21 cellular contexts compared by ENCODE assay signal in the genomic region with DNA sequence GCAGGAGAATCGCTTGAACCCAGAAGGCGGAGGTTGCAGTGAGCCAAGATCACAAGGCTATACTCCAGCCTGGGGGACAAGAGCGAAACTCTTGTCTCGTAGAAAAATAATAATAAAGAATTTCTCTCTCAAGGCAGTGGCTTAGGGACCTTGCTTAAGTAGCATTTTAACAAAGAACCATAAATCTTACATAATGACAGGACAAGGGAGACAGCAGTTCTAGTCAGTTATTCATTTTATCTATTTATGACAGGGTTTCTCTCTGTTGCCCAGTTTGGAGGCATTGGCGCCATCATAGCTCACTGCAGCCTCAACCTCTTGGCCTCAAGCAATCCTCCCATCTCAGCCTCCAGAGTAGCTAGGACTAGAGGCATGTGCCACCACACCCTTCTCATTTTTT. TPM values are rescaled to one million over a fixed set of nuclear protein-coding genes. Genes with fewer than 3 reads are reported as not detected.
A peak's percentile ranks its signal among the peaks of the same experiment; 100 is the strongest.
DNase-seq lines count a peak whose midpoint lies in the region; ATAC-seq, FAIRE-seq and TF ChIP-seq lines count a peak whose summit lies in the region.
"Had no signal": no experiment of that assay in that cellular context is flagged by ENCODE, and none has a peak within 500 bp of the region (broad histone marks: within the 10 kb centered on the region; RNA-seq: fewer than 3 reads in every experiment).

No MANE protein-coding gene starts in this region.

- no peaks in the 10 kb centered on the region for H3K27me3 ChIP-seq in OCI-LY3 (ENCODE audit: low read depth, low read length)
- H3K27me3 ChIP-seq in H1 (replicated peaks in 1 of 4; ENCODE audit: control insufficient read depth in 3 of 4, extremely low read depth in 1 of 4, insufficient read depth in 3 of 4, low read length in 3 of 4): no peaks in the 10 kb centered on the region
- no peaks in the 10 kb centered on the region for H3K27me3 ChIP-seq in trophoblast cell (ENCODE audit: insufficient read depth, low read length)
- H3K27me3 ChIP-seq: BE2C had no signal

- H2AK5ac ChIP-seq in H1 (ENCODE audit: low read depth, low read length) (no peak overlapping the region), trophoblast cell (ENCODE audit: low read length) (peak overlapping the region; percentile 86)

- TF ChIP-seq POLR2A in H1 (IDR thresholded peaks at IDR 0.05; ENCODE audit: control extremely low read depth in 1 of 2, low read depth in 2 of 2, low read length in 2 of 2): no peak

- H2BK5ac ChIP-seq in H1 (ENCODE audit: low read depth, low read length) (no peak overlapping the region), trophoblast cell (ENCODE audit: low read depth, low read length, poor library complexity) (peak overlapping the region; percentile 80)

- H4K20me1 ChIP-seq in OCI-LY3 (ENCODE audit: insufficient read depth, low read length): no peaks in the 10 kb centered on the region
- H4K20me1 ChIP-seq in H1 (replicated peaks in 1 of 2; ENCODE audit: control insufficient read depth in 1 of 2, insufficient read depth in 2 of 2, low read length in 2 of 2): no peaks in the 10 kb centered on the region

- H3K27ac ChIP-seq in OCI-LY3 (ENCODE audit: low read length) (peak overlapping the region; percentile 45), H1 (ENCODE audit: low read depth, low read length) (no peak overlapping the region), trophoblast cell (ENCODE audit: low read depth, low read length) (peak overlapping the region; percentile 79)
- H3K27ac ChIP-seq: C4-2B had no signal

- H3K9ac ChIP-seq in OCI-LY3 (ENCODE audit: low read length): no peak overlapping the region
- no peak overlapping the region for H3K9ac ChIP-seq in H1 (replicated peaks in 1 of 4; ENCODE audit: extremely low read depth in 1 of 4, low read depth in 3 of 4, low read length in 3 of 4)
- H3K9ac ChIP-seq in trophoblast cell (ENCODE audit: low read length): no peak overlapping the region

- no peak for DNase-seq in CD14-positive monocyte (ENCODE audit: low spot score)
- no peak for DNase-seq in H1 (ENCODE audit: low read depth in 1 of 2, low spot score in 2 of 2)
- DNase-seq in trophoblast cell: no peak
- DNase-seq in activated CD4-positive, alpha-beta T cell treated with anti-CD3 and anti-CD28 coated beads for 4 hours: no peak
- DNase-seq in NCI-H446 treated with DMSO at 0.1 percent for 48 hours (lab: John Stamatoyannopoulos, UW): no peak
- DNase-seq: BE2C; CD4-positive, alpha-beta memory T cell; DND-41; EL; GOT3; HCEC 1CT; HFFc6; IMR-90; Karpas-422; KBM-7 had no signal

- no peaks in the 10 kb centered on the region for H3K79me1 ChIP-seq in H1 (ENCODE audit: low read depth, low read length)
- H3K79me1 ChIP-seq in trophoblast cell (ENCODE audit: low read length): peaks cover 19% of the 10 kb centered on the region

- peak overlapping the region; percentile 39 for H3K4me2 ChIP-seq in OCI-LY3 (ENCODE audit: low read length)
- H3K4me2 ChIP-seq in H1 (ENCODE audit: insufficient read depth in 1 of 2, low read depth in 2 of 2, low read length in 2 of 2): no peak overlapping the region
- H3K4me2 ChIP-seq in trophoblast cell (ENCODE audit: low read length): no peak overlapping the region

- CTCF ChIA-PET in H1 (lab: Charles Lee; ENCODE audit: partially characterized antibody): interaction anchor here (0.9 kb wide), 1 partner anchor 235 kb away, joined by 3 read pairs; no protein-coding TSS in a partner anchor

- no peak overlapping the region for H3K4ac ChIP-seq in H1 (replicated peaks; ENCODE audit: insufficient read length, low read depth, low read length)
- H3K4ac ChIP-seq in trophoblast cell (ENCODE audit: low read depth, low read length): no peak overlapping the region

- H2BK120ac ChIP-seq in H1 (replicated peaks; ENCODE audit: low read depth, low read length) (no peak overlapping the region), trophoblast cell (ENCODE audit: insufficient read depth, low read length, poor library complexity) (peak overlapping the region; percentile 87)

- no peak overlapping the region for H2BK15ac ChIP-seq in H1 (ENCODE audit: low read length)

- H3K36me3 Mint-ChIP-seq in CD14-positive monocyte: no peaks in the 10 kb centered on the region
- H3K36me3 Mint-ChIP-seq: CD4-positive, alpha-beta memory T cell had no signal

- 96% methylated on average over 5 of the region's 5 CpGs; no CpG with 5 or more reads in 1 of the 2 experiments for WGBS in H1 (ENCODE audit: extremely low coverage in 1 of 2, insufficient coverage in 1 of 2, insufficient read length in 1 of 2, insufficient replicate concordance in 2 of 2, low coverage in 1 of 2, low lambda C conversion rate in 2 of 2, missing lambda C conversion rate in 1 of 2), 2 experiments
- no CpG with 5 or more reads among the region's 5 CpGs for WGBS in trophoblast cell (ENCODE audit: extremely low coverage, insufficient coverage, insufficient read length)

- H3K18ac ChIP-seq in H1 (ENCODE audit: extremely low read depth, low read length): no peak overlapping the region
- no peak overlapping the region for H3K18ac ChIP-seq in trophoblast cell (ENCODE audit: low read length)

- peak overlapping the region in 4 of 7 donors; percentile 62 to 91 (median 84) for H3K27ac Mint-ChIP-seq in CD14-positive monocyte
- H3K27ac Mint-ChIP-seq: CD4-positive, alpha-beta memory T cell; HFFc6 had no signal

- FAIRE-seq in H1 (lab: Jason Lieb, UNC): no peak
- FAIRE-seq: GM12891, HTR-8/SVneo had no signal

- H3K4me3 ChIP-seq in OCI-LY3 (ENCODE audit: low read length): peak overlapping the region; percentile 26; the same call in 1 of the 2 replicates
- H3K4me3 ChIP-seq in H1 (ENCODE audit: extremely low read depth in 1 of 4, insufficient read depth in 2 of 4, low read depth in 3 of 4, low read length in 4 of 4): no peak overlapping the region
- no peak overlapping the region for H3K4me3 ChIP-seq in trophoblast cell (ENCODE audit: low read depth, low read length)

- H3K9me3 Mint-ChIP-seq in CD14-positive monocyte: peaks cover 0 to under 1% (median 0%) of the 10 kb centered on the region in 7 donors
- H3K9me3 Mint-ChIP-seq: HFFc6 had no signal

- H3K23ac ChIP-seq in H1 (ENCODE audit: insufficient read length) (no peak overlapping the region), trophoblast cell (ENCODE audit: low read length) (no peak overlapping the region)

- no peak for ATAC-seq in GM19023 (IDR thresholded peaks at IDR 0.05; ENCODE audit: unreplicated experiment)
- ATAC-seq in HG03196 (IDR thresholded peaks at IDR 0.05; ENCODE audit: unreplicated experiment): no peak

- H4K91ac ChIP-seq in H1 (replicated peaks; ENCODE audit: insufficient read length, low read length): no peak overlapping the region
- H4K91ac ChIP-seq in trophoblast cell (ENCODE audit: low read depth, low read length): peak overlapping the region; percentile 82

- H4K12ac ChIP-seq in trophoblast cell (ENCODE audit: low read depth, low read length): no peak overlapping the region

- H2BK12ac ChIP-seq in H1 (ENCODE audit: low read depth, low read length): no peak overlapping the region
- peak overlapping the region; percentile 87 for H2BK12ac ChIP-seq in trophoblast cell (ENCODE audit: low read length)

- H3K4me3 Mint-ChIP-seq in CD14-positive monocyte: no peak overlapping the region
- H3K4me3 Mint-ChIP-seq: CD4-positive, alpha-beta memory T cell; HFFc6 had no signal

- H2AFZ ChIP-seq in OCI-LY3 (ENCODE audit: low read depth, low read length) (no peak overlapping the region), H1 (ENCODE audit: low read length) (no peak overlapping the region), trophoblast cell (ENCODE audit: insufficient read depth, low read length, poor library complexity) (no peak overlapping the region)

- peaks cover 0 to 1% (median 0%) of the 10 kb centered on the region in 3 donors for H3K27me3 Mint-ChIP-seq in CD14-positive monocyte (ENCODE audit: low read depth in 3 of 3)

- intact Hi-C loops in CD14-positive monocyte (cut with micrococcal nuclease): loop anchor here in 1 of 2 donors (5.0 kb wide), 1 partner anchor 34 kb away; a partner anchor contains a TSS

- no peak overlapping the region for H2BK20ac ChIP-seq in H1 (ENCODE audit: low read length)

- no peaks in the 10 kb centered on the region for H3K36me3 ChIP-seq in OCI-LY3 (replicated peaks; ENCODE audit: low read depth, low read length)
- H3K36me3 ChIP-seq in H1 (ENCODE audit: control insufficient read depth in 2 of 4, insufficient read depth in 4 of 4, low read length in 3 of 4): no peaks in the 10 kb centered on the region
- H3K36me3 ChIP-seq in trophoblast cell (ENCODE audit: control insufficient read depth in 1 of 2, insufficient read depth in 2 of 2, low read length in 2 of 2): no peaks in the 10 kb centered on the region
- H3K36me3 ChIP-seq: BE2C had no signal

- H3K56ac ChIP-seq in H1 (replicated peaks; ENCODE audit: insufficient read length, low read depth, low read length): no peak overlapping the region

- TF ChIP-seq EP300 in H1 (IDR thresholded peaks at IDR 0.05; ENCODE audit: borderline replicate concordance in 1 of 2, low read depth in 2 of 2, low read length in 2 of 2): no peak

- H3K4me1 ChIP-seq in OCI-LY3 (ENCODE audit: low read length) (peaks cover 36% of the 10 kb centered on the region), H1 (replicated peaks in 1 of 4; ENCODE audit: control insufficient read depth in 3 of 4, insufficient read depth in 4 of 4, low read length in 3 of 4) (peaks cover 0 to 5% (median 0%) of the 10 kb centered on the region in 4 experiments; a peak in 3 of 7 replicates), trophoblast cell (ENCODE audit: control insufficient read depth in 1 of 2, insufficient read depth in 2 of 2, low read length in 2 of 2) (peaks cover 14% of the 10 kb centered on the region in 2 experiments)
- H3K4me1 ChIP-seq: BE2C had no signal

- POLR2A ChIA-PET in H1 (lab: Charles Lee; ENCODE audit: partially characterized antibody): interaction anchor here (1.0 to 1.9 kb wide), 2 partner anchors 9 to 31 kb away, joined by 3 to 7 read pairs; a partner anchor contains a TSS

- H3K79me2 ChIP-seq in OCI-LY3 (ENCODE audit: low read length): no peaks in the 10 kb centered on the region
- no peaks in the 10 kb centered on the region for H3K79me2 ChIP-seq in H1 (ENCODE audit: control insufficient read depth in 1 of 2, insufficient read depth in 2 of 2, low read length in 2 of 2)
- peaks cover 2% of the 10 kb centered on the region for H3K79me2 ChIP-seq in trophoblast cell (ENCODE audit: control insufficient read depth, insufficient read depth, low read length, poor library complexity)

- H3K9me3 ChIP-seq in OCI-LY3 (ENCODE audit: insufficient read depth, low read length) (no peaks in the 10 kb centered on the region), H1 (ENCODE audit: insufficient read depth in 2 of 2, low read depth in 1 of 2, low read length in 1 of 2) (no peaks in the 10 kb centered on the region), trophoblast cell (ENCODE audit: insufficient read depth, low read depth, low read length) (no peaks in the 10 kb centered on the region)
- H3K9me3 ChIP-seq: BE2C had no signal

- TF ChIP-seq CTCF in CD14-positive monocyte (IDR thresholded peaks at IDR 0.05): no peak
- TF ChIP-seq CTCF in OCI-LY3 (IDR thresholded peaks at IDR 0.05; ENCODE audit: low read depth, low read length): no peak
- no peak for TF ChIP-seq CTCF in H1 (IDR thresholded peaks at IDR 0.05; ENCODE audit: control extremely low read depth in 1 of 3, insufficient read depth in 1 of 3, low read depth in 1 of 3, low read length in 3 of 3)

- H3K23me2 ChIP-seq in H1 (ENCODE audit: low read depth, low read length): no peaks in the 10 kb centered on the region

- H3K14ac ChIP-seq in H1 (ENCODE audit: insufficient read length) (no peak overlapping the region), trophoblast cell (ENCODE audit: low read length) (peak overlapping the region; percentile 77)

- H4K8ac ChIP-seq in H1 (ENCODE audit: extremely low read depth, insufficient read depth, low read length) (peak overlapping the region; percentile 25; the same call in 1 of the 2 replicates), trophoblast cell (ENCODE audit: low read depth, low read length) (no peak overlapping the region)

- TF ChIP-seq RAD21 in H1 (IDR thresholded peaks at IDR 0.05 in 1 of 2, conservative IDR thresholded peaks at IDR 0.05 in 1 of 2; ENCODE audit: low read depth in 2 of 2, low read length in 2 of 2): no peak

- no peak overlapping the region for H4K5ac ChIP-seq in H1 (ENCODE audit: insufficient read length, low read depth, low read length)

- peaks cover 20% of the 10 kb centered on the region for H3K4me1 Mint-ChIP-seq in CD14-positive monocyte
- H3K4me1 Mint-ChIP-seq: CD4-positive, alpha-beta memory T cell had no signal

RNA-seq across cellular contexts. Expression of a gene that starts 31.9 kb away (rescaled TPM):
- polyA plus RNA-seq in CD14-positive monocyte (under 1 TPM; 0.54 to 0.89 TPM), H1 (2011; rRNA removed) (10.4 and 11.4 TPM in 2 replicates)
- 44.3 and 45.5 TPM in 2 replicates for total RNA-seq in H1 (2021; fragmentation: NEBNext Ultra II Directional; extraction: Animal tissue kit (Norgen Biotek cat#: 25700))
- 7.9 TPM for polyA plus RNA-seq in H1 (2011; cell fraction: cytosol; rRNA removed)
- polyA plus RNA-seq in H1 (2011; cell fraction: nucleus; rRNA removed): 13.5 TPM
- polyA plus RNA-seq in H1 (2012, experiment 1 of 2): 21.8 to 28.6 TPM (median 24.9 TPM) in 4 replicates
- 19.7 TPM for polyA plus RNA-seq in H1 (2012, experiment 2 of 2)
- polyA plus RNA-seq in H1 (2013, experiment 1 of 2): 26.3 TPM
- 27.4 TPM for polyA plus RNA-seq in H1 (2013, experiment 2 of 2)
- polyA minus RNA-seq in H1 (2011; rRNA and poly(A)+ RNA removed): 46.6 and 57.1 TPM in 2 replicates
- polyA minus RNA-seq in H1 (2011; cell fraction: cytosol; rRNA and poly(A)+ RNA removed): 32.1 TPM
- 32.6 TPM for polyA minus RNA-seq in H1 (2011; cell fraction: nucleus; rRNA and poly(A)+ RNA removed)
- polyA plus RNA-seq in trophoblast cell (2013): 26.0 and 26.1 TPM in 2 replicates
